In the genomic region with DNA sequence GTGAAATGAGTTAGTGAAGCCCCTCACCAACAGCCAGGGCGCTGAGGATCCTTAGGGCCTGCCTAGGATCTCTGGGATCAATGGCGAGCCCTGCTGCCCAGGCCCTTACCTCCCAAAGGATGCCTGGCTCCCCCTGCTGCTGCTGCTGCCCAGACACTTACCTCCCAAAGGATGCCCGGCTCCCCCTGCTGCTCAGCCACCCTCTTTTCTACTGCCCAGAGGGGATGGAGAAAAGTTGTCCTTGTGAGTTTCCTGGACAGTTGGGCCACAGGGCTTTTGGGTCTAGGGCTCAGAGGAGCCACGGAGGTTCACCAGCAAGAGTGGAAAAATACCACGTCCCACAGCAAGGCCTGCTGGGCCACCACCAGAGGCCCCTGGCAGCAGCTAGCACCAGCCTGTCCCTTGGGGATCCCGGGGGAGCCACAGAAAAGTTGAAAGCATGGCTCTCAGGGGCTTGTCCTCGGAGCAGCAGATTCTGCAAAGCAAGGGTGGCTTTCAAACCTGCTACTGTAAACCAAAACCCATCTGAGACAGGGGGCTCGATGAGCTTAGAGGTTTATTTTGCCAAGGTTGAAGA, we compare ENCODE assay signal across 8 cellular contexts. TPM values are rescaled to one million over a fixed set of nuclear protein-coding genes. Genes with fewer than 3 reads are reported as not detected.
DNase-seq lines count a peak whose midpoint lies in the region; ATAC-seq and TF ChIP-seq lines count a peak whose summit lies in the region.

No MANE protein-coding gene starts in this region.

- H3K36me3 ChIP-seq in colonic mucosa (no peaks in the 10 kb centered on the region), right lobe of liver (no peaks in the 10 kb centered on the region), thoracic aorta (peaks cover 29% of the 10 kb centered on the region)

- TF ChIP-seq CTCF in colonic mucosa (IDR thresholded peaks at IDR 0.05) (peak; percentile 47), right lobe of liver (IDR thresholded peaks at IDR 0.05) (peak; percentile 58 to 70 (median 63)), thoracic aorta (IDR thresholded peaks at IDR 0.05) (peak; percentile 39)

- WGBS in right lobe of liver (ENCODE audit: insufficient coverage, low coverage, low lambda C conversion rate, missing lambda C conversion rate), result 80% methylated on average over 3 of the region's 8 CpGs

- DNase-seq in NCI-H146 (lab: John Stamatoyannopoulos, UW), result peak; percentile 28
- DNase-seq in NCI-H146 treated with DMSO at 0.1 percent for 48 hours (lab: John Stamatoyannopoulos, UW; ENCODE audit: unreplicated experiment), result no peak
- DNase-seq in HT-29 (ENCODE audit: low spot score), result peak; percentile 54
- DNase-seq in T-helper 1 cell, result peak in 4 of 5 donors; percentile 23 to 32 (median 30)
- peak; percentile 56 for DNase-seq in colonic mucosa
- DNase-seq in right lobe of liver, result peak; percentile 67 to 76 (median 74)
- no peak for DNase-seq in thoracic aorta (ENCODE audit: low spot score)

- H3K27ac ChIP-seq in colonic mucosa (no peak overlapping the region), right lobe of liver (no peak overlapping the region), thoracic aorta (no peak overlapping the region)

- H3K4me1 ChIP-seq in colonic mucosa, result no peaks in the 10 kb centered on the region
- peaks cover 0 to 2% (median 0%) of the 10 kb centered on the region in 4 donors for H3K4me1 ChIP-seq in right lobe of liver
- H3K4me1 ChIP-seq in thoracic aorta (ENCODE audit: control insufficient read depth in 1 of 2, low read depth in 2 of 2), result peaks cover 9 to 26% of the 10 kb centered on the region in 2 donors

- no peak overlapping the region for H3K9ac ChIP-seq in colonic mucosa (ENCODE audit: low read depth in 2 of 2, low read length in 2 of 2)

- TF ChIP-seq POLR2A in right lobe of liver (IDR thresholded peaks at IDR 0.05), result no peak

- no peaks in the 10 kb centered on the region for H3K9me3 ChIP-seq in colonic mucosa
- H3K9me3 ChIP-seq in right lobe of liver, result no peaks in the 10 kb centered on the region
- H3K9me3 ChIP-seq in thoracic aorta, result no peaks in the 10 kb centered on the region

- H3K27me3 ChIP-seq in colonic mucosa, result no peaks in the 10 kb centered on the region
- no peaks in the 10 kb centered on the region for H3K27me3 ChIP-seq in right lobe of liver
- no peaks in the 10 kb centered on the region for H3K27me3 ChIP-seq in thoracic aorta (replicated peaks; ENCODE audit: insufficient read depth)

- intact Hi-C loops in colonic mucosa (cut with DNase I), result loop anchor here (2.0 kb wide), 1 partner anchor 199 kb away; no protein-coding TSS in a partner anchor
- intact Hi-C loops in right lobe of liver (cut with DNase I), result loop anchor here (5.0 to 10.0 kb wide), 3 partner anchors 200 to 567 kb away; no protein-coding TSS in a partner anchor

- H3K4me3 ChIP-seq in colonic mucosa (no peak overlapping the region), right lobe of liver (no peak overlapping the region), thoracic aorta (no peak overlapping the region)

- ATAC-seq in right lobe of liver, result peak; percentile 80 to 90 (median 85)
- ATAC-seq in thoracic aorta (ENCODE audit: insufficient number of reproducible peaks, low FRiP score, low read depth), result no peak
- ATAC-seq in GM19328 (IDR thresholded peaks at IDR 0.05; ENCODE audit: unreplicated experiment), result no peak

RNA-seq across cellular contexts. Expression of a gene that starts 59.4 kb away (rescaled TPM):
- total RNA-seq in HT-29 (2014; rRNA removed; shearing (Covaris generic)), result 51.5 and 55.3 TPM in 2 replicates
- 10 to 100 TPM in 1 of 2 donors, 1 to 10 TPM in 1; 7.2 to 13.0 TPM for total RNA-seq in colonic mucosa
- total RNA-seq in right lobe of liver, result 1 to 10 TPM; 1.5 to 8.2 (median 4.1) TPM
- 10 to 100 TPM; 33.5 to 45.5 TPM for total RNA-seq in thoracic aorta

Comparison
In these comparisons a context has a peak if more than half of its experiments do, and no peak if none do; other contexts are left out.
1. DNase-seq: peak in NCI-H146 (single experiment), HT-29 (single experiment), T-helper 1 cell (4 of 5), colonic mucosa (single experiment) and right lobe of liver (3 of 3); none in NCI-H146 treated with DMSO at 0.1 percent for 48 hours (single experiment) and thoracic aorta (single experiment).
2. ATAC-seq: peak in right lobe of liver (4 of 4); none in thoracic aorta (single experiment) and GM19328 (single experiment).
3. Peak in every context shown above with its lines, with median percentiles within 50 percentile points of each other: CTCF ChIP-seq.